9 cellular contexts compared by ENCODE assay signal in genomic region chr17:53765129-53765528, GRCh38. TPM values are rescaled to one million over a fixed set of nuclear protein-coding genes. Genes with fewer than 3 reads are reported as not detected.
"Had no signal": no experiment of that assay in that cellular context is flagged by ENCODE, and none has a peak within 500 bp of the region (broad histone marks: within the 10 kb centered on the region; RNA-seq: fewer than 3 reads in every experiment).

No MANE protein-coding gene starts in this region.

- H3K27ac ChIP-seq: HL-60, KMS-11 had no signal

- H3K9ac ChIP-seq: KMS-11 had no signal

- DNase-seq: IMR-90, KBM-7, KG1 had no signal

- ATAC-seq: HepG2 had no signal

- H3K4me2 ChIP-seq: KMS-11 had no signal

- FAIRE-seq: HepG2 had no signal

RNA-seq across cellular contexts. Expression of gene KIF2B, which starts 57.6 kb away (rescaled TPM):
- total RNA-seq: HepG2, HT-29, HT1080, IMR-90 had no signal
- polyA plus RNA-seq: HepG2, IgD-negative memory B cell, IMR-90 had no signal
